ENCODE assay signal across 8 cellular contexts in genomic region chr2:144456680-144457079, GRCh38.
DNase-seq lines count a peak whose midpoint lies in the region; ATAC-seq, FAIRE-seq and TF ChIP-seq lines count a peak whose summit lies in the region.

No MANE protein-coding gene starts in this region.

- no peaks in the 10 kb centered on the region for H3K9me3 ChIP-seq in adrenal gland (replicated peaks in 1 of 3)
- H3K9me3 ChIP-seq in small intestine (ENCODE audit: control insufficient read depth, low read depth) = no peaks in the 10 kb centered on the region

- TF ChIP-seq CTCF in adrenal gland (IDR thresholded peaks at IDR 0.05) (no peak), WTC11 (IDR thresholded peaks at IDR 0.05) (no peak), type B pancreatic cell (conservative IDR thresholded peaks at IDR 0.05) (no peak)

- CTCF ChIA-PET in WTC11 (lab: Charles Lee) = no interaction called here

- no peak for DNase-seq in GM12892 (ENCODE audit: insufficient read length)
- DNase-seq in adrenal gland = peak; percentile 51 to 86 (median 81)
- DNase-seq in left lobe of liver (ENCODE audit: low spot score) = no peak
- DNase-seq in small intestine = no peak
- no peak for DNase-seq in WTC11 (ENCODE audit: low spot score)
- DNase-seq in type B pancreatic cell (ENCODE audit: extremely low spot score, unreplicated experiment) = no peak

- no peaks in the 10 kb centered on the region for H3K36me3 ChIP-seq in adrenal gland (replicated peaks in 1 of 2)
- no peaks in the 10 kb centered on the region for H3K36me3 ChIP-seq in small intestine (ENCODE audit: control insufficient read depth in 2 of 2, insufficient read depth in 2 of 2, low read length in 2 of 2)

- H3K36me3 Mint-ChIP-seq in WTC11 (no peaks in the 10 kb centered on the region), type B pancreatic cell (peaks cover 6% of the 10 kb centered on the region)

- FAIRE-seq in GM12892 (lab: Jason Lieb, UNC) (peak; percentile 46), small intestine (lab: Jason Lieb, UNC) (no peak)

- H3K27me3 ChIP-seq in adrenal gland = no peaks in the 10 kb centered on the region
- H3K27me3 ChIP-seq in small intestine (ENCODE audit: control insufficient read depth in 2 of 2, insufficient read depth in 2 of 2, low read length in 2 of 2) = no peaks in the 10 kb centered on the region

- TF ChIP-seq POLR2A in GM12892 (IDR thresholded peaks at IDR 0.05; ENCODE audit: low read depth, low read length) (no peak), adrenal gland (IDR thresholded peaks at IDR 0.05) (peak in 1 of 2 donors; percentile 42)

- H3K27ac Mint-ChIP-seq in WTC11 = no peak overlapping the region
- H3K27ac Mint-ChIP-seq in type B pancreatic cell = no peak overlapping the region

- H3K4me1 Mint-ChIP-seq in WTC11 (peaks cover 65% of the 10 kb centered on the region), type B pancreatic cell (ENCODE audit: unreplicated experiment) (peaks cover 79% of the 10 kb centered on the region)

- WGBS in adrenal gland, 4 donors = 21 to 37% (median 25%) methylated on average over 3 of the region's 3 CpGs
- WGBS in small intestine, 3 donors = 34 to 58% (median 55%) methylated on average over 3 of the region's 3 CpGs

- no peak overlapping the region for H3K4me3 Mint-ChIP-seq in WTC11
- no peak overlapping the region for H3K4me3 Mint-ChIP-seq in type B pancreatic cell

- H3K27me3 Mint-ChIP-seq in WTC11 (ENCODE audit: low read depth) (peaks cover 17% of the 10 kb centered on the region), type B pancreatic cell (peaks cover 82% of the 10 kb centered on the region)

- peak; percentile 67 for ATAC-seq in HG02885 (IDR thresholded peaks at IDR 0.05; ENCODE audit: poor library complexity, unreplicated experiment)
- ATAC-seq in left lobe of liver = peak; percentile 58
- no peak for ATAC-seq in HG03460 (IDR thresholded peaks at IDR 0.05; ENCODE audit: unreplicated experiment)
- no peak for ATAC-seq in WTC11

- POLR2A ChIA-PET in WTC11 (lab: Charles Lee) = no interaction called here

- H3K4me1 ChIP-seq in adrenal gland (replicated peaks in 1 of 2) (peaks cover 70 to 99% of the 10 kb centered on the region in 2 donors), small intestine (ENCODE audit: control insufficient read depth in 2 of 2, insufficient read depth in 1 of 2, low read depth in 1 of 2, low read length in 1 of 2) (peaks cover 0 to 3% of the 10 kb centered on the region in 2 donors)

- H3K4me3 ChIP-seq in adrenal gland (no peak overlapping the region), small intestine (ENCODE audit: low read depth in 1 of 2, low read length in 2 of 2) (no peak overlapping the region)

- peak overlapping the region; percentile 20 to 72 (median 57) for H3K27ac ChIP-seq in adrenal gland
- peak overlapping the region in 1 of 2 donors; percentile 57 for H3K27ac ChIP-seq in small intestine (ENCODE audit: low read depth in 1 of 2, low read length in 1 of 2)

- no peaks in the 10 kb centered on the region for H3K9me3 Mint-ChIP-seq in WTC11
- H3K9me3 Mint-ChIP-seq in type B pancreatic cell = no peaks in the 10 kb centered on the region

- intact Hi-C loops in adrenal gland (cut with DNase I) = no loop called here

TF ChIP-seq in WTC11, 78 proteins besides CTCF, POLR2A, EP300 and RAD21:
- no peak for TF ChIP-seq ZNF423 (CRISPR knock-in tag; IDR thresholded peaks at IDR 0.05)
- TF ChIP-seq RORB (CRISPR knock-in tag; IDR thresholded peaks at IDR 0.05) = no peak
- TF ChIP-seq IRF1 (CRISPR knock-in tag; IDR thresholded peaks at IDR 0.05) = no peak
- no peak for TF ChIP-seq AR (CRISPR knock-in tag; IDR thresholded peaks at IDR 0.05)
- TF ChIP-seq NFE2L1 (CRISPR knock-in tag; IDR thresholded peaks at IDR 0.05) = no peak
- no peak for TF ChIP-seq CREM (CRISPR knock-in tag; IDR thresholded peaks at IDR 0.05)
- TF ChIP-seq USF1 (CRISPR knock-in tag; IDR thresholded peaks at IDR 0.05) = no peak
- no peak for TF ChIP-seq USF2 (CRISPR knock-in tag; IDR thresholded peaks at IDR 0.05)
- TF ChIP-seq SMAD3 (CRISPR knock-in tag; IDR thresholded peaks at IDR 0.05; ENCODE audit: borderline replicate concordance) = no peak
- TF ChIP-seq GABPB1 (CRISPR knock-in tag; IDR thresholded peaks at IDR 0.05) = no peak
- TF ChIP-seq ZNF512 (CRISPR knock-in tag; IDR thresholded peaks at IDR 0.05; ENCODE audit: borderline replicate concordance) = no peak
- no peak for TF ChIP-seq RELA (CRISPR knock-in tag; IDR thresholded peaks at IDR 0.05; ENCODE audit: borderline replicate concordance)
- no peak for TF ChIP-seq NFYB (CRISPR knock-in tag; conservative IDR thresholded peaks at IDR 0.05; ENCODE audit: low read depth)

Comparison
In these comparisons a context has a peak if more than half of its experiments do, and no peak if none do; other contexts are left out.
1. DNase-seq: peak in adrenal gland (7 of 7); none in GM12892 (single experiment), left lobe of liver (single experiment), small intestine (single experiment), WTC11 (single experiment) and type B pancreatic cell (single experiment).
2. ATAC-seq: peak in HG02885 (single experiment) and left lobe of liver (single experiment); none in HG03460 (single experiment) and WTC11 (single experiment).